ENCODE assay signal across 8 cellular contexts in the genomic region with DNA sequence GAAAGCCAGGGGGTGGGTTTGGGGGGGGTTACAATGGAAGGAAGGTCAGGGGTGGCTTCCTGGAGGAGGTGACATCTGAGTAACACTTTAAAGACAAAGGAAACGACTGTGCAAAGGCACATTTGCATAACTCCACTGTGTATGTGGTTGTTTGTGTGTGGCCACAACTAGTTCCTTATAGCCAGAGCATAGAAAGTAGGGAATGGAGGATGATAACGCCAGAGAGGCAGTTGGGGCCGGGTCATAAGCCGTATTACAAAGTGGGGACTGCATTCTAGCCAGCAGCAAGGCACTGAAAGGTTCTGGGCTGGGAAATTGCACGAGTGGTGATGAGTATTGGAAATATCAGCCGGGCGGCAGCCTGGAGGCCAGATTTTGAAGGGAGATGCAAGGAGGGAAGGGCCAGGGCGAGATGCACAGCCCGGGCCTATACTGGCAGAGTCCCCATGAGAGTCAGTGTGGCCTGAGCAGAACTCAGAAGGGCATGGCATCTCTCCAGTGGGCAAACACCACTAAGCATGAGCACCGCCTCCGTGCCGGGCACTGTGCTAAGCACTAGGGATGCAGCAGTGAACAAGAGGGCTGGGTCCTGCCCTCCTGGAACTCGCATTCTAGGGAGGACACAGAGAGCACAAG. TPM values are rescaled to one million over a fixed set of nuclear protein-coding genes. Genes with fewer than 3 reads are reported as not detected.
A peak's percentile ranks its signal among the peaks of the same experiment; 100 is the strongest.
DNase-seq lines count a peak whose midpoint lies in the region; ATAC-seq and TF ChIP-seq lines count a peak whose summit lies in the region.

No MANE protein-coding gene starts in this region.

- H3K4me1 Mint-ChIP-seq in activated T-helper 2 cell treated with anti-CD3 and anti-CD28 coated beads, Interferon-gamma antibody, Interleukin-2, Interleukin-4, amounts not matched to agents 10 μg/mL and 5 μg/mL and 100 μg/mL, durations not matched to agents 14 hours and 24 hours and 36 hours (ENCODE audit: low read depth) = peaks cover 54% of the 10 kb centered on the region

- H3K27me3 ChIP-seq in DOHH2 (ENCODE audit: control insufficient read depth, low read length) = peaks cover under 1% of the 10 kb centered on the region
- no peaks in the 10 kb centered on the region for H3K27me3 ChIP-seq in mucosa of stomach (ENCODE audit: control insufficient read depth, insufficient read depth, low read length)

- no peaks in the 10 kb centered on the region for H3K9me3 Mint-ChIP-seq in activated T-helper 2 cell treated with anti-CD3 and anti-CD28 coated beads, Interferon-gamma antibody, Interleukin-2, Interleukin-4, amounts not matched to agents 10 μg/mL and 5 μg/mL and 100 μg/mL, durations not matched to agents 14 hours and 24 hours and 36 hours

- peaks cover 15% of the 10 kb centered on the region for H3K36me3 Mint-ChIP-seq in activated T-helper 2 cell treated with anti-CD3 and anti-CD28 coated beads, Interferon-gamma antibody, Interleukin-2, Interleukin-4, amounts not matched to agents 10 μg/mL and 5 μg/mL and 100 μg/mL, durations not matched to agents 14 hours and 24 hours and 36 hours (ENCODE audit: low read depth)

- peaks cover 12% of the 10 kb centered on the region for H3F3A ChIP-seq in DOHH2 (ENCODE audit: control insufficient read depth, insufficient read depth)

- H3K4me3 ChIP-seq in DOHH2 (ENCODE audit: low read length) (peak overlapping the region; percentile 61), mucosa of stomach (ENCODE audit: low read length) (no peak overlapping the region)

- ATAC-seq in HG03060 (IDR thresholded peaks at IDR 0.05; ENCODE audit: low read depth, unreplicated experiment) = peak; percentile 16
- no peak for ATAC-seq in HG02852 (IDR thresholded peaks at IDR 0.05; ENCODE audit: unreplicated experiment)

- intact Hi-C loops in activated T-helper 2 cell treated with anti-CD3 and anti-CD28 coated beads, Interferon-gamma antibody, Interleukin-2, Interleukin-4, amounts not matched to agents 10 μg/mL and 5 μg/mL and 100 μg/mL, durations not matched to agents 14 hours and 24 hours and 36 hours (cut with micrococcal nuclease) = loop anchor here (1.0 to 2.0 kb wide), 3 partner anchors 37 to 88 kb away; partner anchors contain the start of gene CMTM3

- no peak for DNase-seq in activated T-helper 2 cell treated with anti-CD3 and anti-CD28 coated beads, Interferon-gamma antibody, Interleukin-2, Interleukin-4, amounts not matched to agents 10 μg/mL and 5 μg/mL and 100 μg/mL, durations not matched to agents 14 hours and 24 hours and 36 hours (ENCODE audit: low spot score)
- no peak for DNase-seq in D341Med (ENCODE audit: low spot score)
- no peak for DNase-seq in NCI-H2171 (lab: John Stamatoyannopoulos, UW)
- no peak for DNase-seq in NCI-H2227 (lab: John Stamatoyannopoulos, UW; ENCODE audit: unreplicated experiment)

- H3K4me3 Mint-ChIP-seq in activated T-helper 2 cell treated with anti-CD3 and anti-CD28 coated beads, Interferon-gamma antibody, Interleukin-2, Interleukin-4, amounts not matched to agents 10 μg/mL and 5 μg/mL and 100 μg/mL, durations not matched to agents 14 hours and 24 hours and 36 hours (ENCODE audit: low read depth) = peak overlapping the region; percentile 82

- peak overlapping the region; percentile 27 for H3K9ac ChIP-seq in mucosa of stomach (ENCODE audit: low read length)

- no peaks in the 10 kb centered on the region for H3K9me2 ChIP-seq in DOHH2 (replicated peaks; ENCODE audit: control insufficient read depth, low read length)

- no peak for TF ChIP-seq CTCF in DOHH2 (IDR thresholded peaks at IDR 0.05; ENCODE audit: low read depth, low read length, poor library complexity, severe bottlenecking)

- H3K79me2 ChIP-seq in DOHH2 (ENCODE audit: control insufficient read depth, low read length) = no peaks in the 10 kb centered on the region

- no peaks in the 10 kb centered on the region for H4K20me1 ChIP-seq in DOHH2 (ENCODE audit: control insufficient read depth, insufficient read depth, low read depth, low read length)

- H3K27ac ChIP-seq in DOHH2 (ENCODE audit: low read depth, low read length) = peak overlapping the region; percentile 57

- peak overlapping the region; percentile 99 for H3K27ac Mint-ChIP-seq in activated T-helper 2 cell treated with anti-CD3 and anti-CD28 coated beads, Interferon-gamma antibody, Interleukin-2, Interleukin-4, amounts not matched to agents 10 μg/mL and 5 μg/mL and 100 μg/mL, durations not matched to agents 14 hours and 24 hours and 36 hours

- H3K36me3 ChIP-seq in DOHH2 (ENCODE audit: control insufficient read depth, low read length) (no peaks in the 10 kb centered on the region), mucosa of stomach (ENCODE audit: control insufficient read depth, insufficient read depth, low read length) (peaks cover 9% of the 10 kb centered on the region)

- H3K9me3 ChIP-seq in DOHH2 (ENCODE audit: control insufficient read depth, insufficient read depth, low read length) (no peaks in the 10 kb centered on the region), mucosa of stomach (ENCODE audit: control insufficient read depth, low read length) (no peaks in the 10 kb centered on the region)

- peak overlapping the region; percentile 85 for H3K4me2 ChIP-seq in DOHH2 (ENCODE audit: low read length)

- H3K27me3 Mint-ChIP-seq in activated T-helper 2 cell treated with anti-CD3 and anti-CD28 coated beads, Interferon-gamma antibody, Interleukin-2, Interleukin-4, amounts not matched to agents 10 μg/mL and 5 μg/mL and 100 μg/mL, durations not matched to agents 14 hours and 24 hours and 36 hours (ENCODE audit: low read depth) = no peaks in the 10 kb centered on the region

- H3K4me1 ChIP-seq in DOHH2 (ENCODE audit: control insufficient read depth, low read length) = peaks cover 46% of the 10 kb centered on the region
- peaks cover 62% of the 10 kb centered on the region for H3K4me1 ChIP-seq in mucosa of stomach (ENCODE audit: control insufficient read depth, insufficient read depth, low read length)

RNA-seq across cellular contexts. Expression of gene TK2, which starts 33.6 kb away (rescaled TPM):
- total RNA-seq in activated T-helper 2 cell treated with anti-CD3 and anti-CD28 coated beads, Interferon-gamma antibody, Interleukin-2, Interleukin-4, amounts not matched to agents 10 μg/mL and 5 μg/mL and 100 μg/mL, durations not matched to agents 14 hours and 24 hours and 36 hours = 5.9 and 7.3 TPM in 2 replicates

RNA-seq across cellular contexts. Expression of gene CKLF, which starts 36.1 kb away (rescaled TPM):
- total RNA-seq in activated T-helper 2 cell treated with anti-CD3 and anti-CD28 coated beads, Interferon-gamma antibody, Interleukin-2, Interleukin-4, amounts not matched to agents 10 μg/mL and 5 μg/mL and 100 μg/mL, durations not matched to agents 14 hours and 24 hours and 36 hours = 102 and 110 TPM in 2 replicates

RNA-seq across cellular contexts. Expression of gene CMTM1, which starts 49.9 kb away (rescaled TPM):
- 9.1 and 10.7 TPM in 2 replicates for total RNA-seq in activated T-helper 2 cell treated with anti-CD3 and anti-CD28 coated beads, Interferon-gamma antibody, Interleukin-2, Interleukin-4, amounts not matched to agents 10 μg/mL and 5 μg/mL and 100 μg/mL, durations not matched to agents 14 hours and 24 hours and 36 hours
